In the genomic region with DNA sequence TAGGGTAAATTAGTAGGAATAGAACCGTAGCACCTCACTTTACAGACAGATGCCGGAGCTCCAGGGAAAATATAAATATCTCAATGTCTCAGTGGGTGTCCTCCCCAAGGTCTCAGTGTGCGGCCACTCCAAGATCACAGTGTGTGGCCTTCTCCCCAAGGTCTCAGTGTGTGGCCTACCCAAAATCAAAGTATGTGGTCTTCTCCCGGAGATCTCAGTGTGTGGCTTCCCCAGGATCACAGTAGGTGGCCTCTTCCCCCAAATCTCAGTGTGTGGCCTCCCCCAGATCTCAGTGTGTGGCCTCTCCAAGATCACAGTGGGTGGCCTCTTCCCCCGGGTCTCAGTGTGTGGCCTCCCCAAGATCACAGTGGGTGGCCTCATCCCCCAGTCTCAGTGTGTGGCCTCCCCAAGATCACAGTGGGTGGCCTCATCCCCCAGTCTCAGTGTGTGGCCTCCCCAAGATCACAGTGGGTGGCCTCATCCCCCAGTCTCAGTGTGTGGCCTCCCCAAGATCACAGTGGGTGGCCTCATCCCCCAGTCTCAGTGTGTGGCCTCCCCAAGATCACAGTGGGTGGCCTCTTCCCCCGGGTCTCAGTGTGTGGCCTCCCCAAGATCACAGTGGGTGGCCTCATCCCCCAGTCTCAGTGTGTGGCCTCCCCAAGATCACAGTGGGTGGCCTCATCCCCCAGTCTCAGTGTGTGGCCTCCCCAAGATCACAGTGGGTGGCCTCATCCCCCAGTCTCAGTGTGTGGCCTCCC, we compare ENCODE assay signal across 1 cellular context. TPM values are rescaled to one million over a fixed set of nuclear protein-coding genes. Genes with fewer than 3 reads are reported as not detected.
"Had no signal": no experiment of that assay in that cellular context is flagged by ENCODE, and none has a peak within 500 bp of the region (broad histone marks: within the 10 kb centered on the region; RNA-seq: fewer than 3 reads in every experiment).

No MANE protein-coding gene starts in this region.

RNA-seq across cellular contexts. Expression of gene SSUH2, which starts 10.2 kb away (rescaled TPM):
- total RNA-seq: SK-MEL-5 had no signal
